In genomic region chr12:117547209-117547608, GRCh38 we compare ENCODE assay signal across 5 cellular contexts.
"Had no signal": no experiment of that assay in that cellular context is flagged by ENCODE, and none has a peak within 500 bp of the region (broad histone marks: within the 10 kb centered on the region; RNA-seq: fewer than 3 reads in every experiment).

No MANE protein-coding gene starts in this region.

- H3K4me3 Mint-ChIP-seq: H9 had no signal

- ATAC-seq: K562 had no signal

- H3K4me3 ChIP-seq: K562 had no signal

- H3K27ac Mint-ChIP-seq: H9 had no signal

- H3K4me1 Mint-ChIP-seq: H9 had no signal

- DNase-seq: GOT3, H9, HCEC 1CT, IMR-90 had no signal
